Comparison of ENCODE assay signal across 1 cellular context in the genomic region with DNA sequence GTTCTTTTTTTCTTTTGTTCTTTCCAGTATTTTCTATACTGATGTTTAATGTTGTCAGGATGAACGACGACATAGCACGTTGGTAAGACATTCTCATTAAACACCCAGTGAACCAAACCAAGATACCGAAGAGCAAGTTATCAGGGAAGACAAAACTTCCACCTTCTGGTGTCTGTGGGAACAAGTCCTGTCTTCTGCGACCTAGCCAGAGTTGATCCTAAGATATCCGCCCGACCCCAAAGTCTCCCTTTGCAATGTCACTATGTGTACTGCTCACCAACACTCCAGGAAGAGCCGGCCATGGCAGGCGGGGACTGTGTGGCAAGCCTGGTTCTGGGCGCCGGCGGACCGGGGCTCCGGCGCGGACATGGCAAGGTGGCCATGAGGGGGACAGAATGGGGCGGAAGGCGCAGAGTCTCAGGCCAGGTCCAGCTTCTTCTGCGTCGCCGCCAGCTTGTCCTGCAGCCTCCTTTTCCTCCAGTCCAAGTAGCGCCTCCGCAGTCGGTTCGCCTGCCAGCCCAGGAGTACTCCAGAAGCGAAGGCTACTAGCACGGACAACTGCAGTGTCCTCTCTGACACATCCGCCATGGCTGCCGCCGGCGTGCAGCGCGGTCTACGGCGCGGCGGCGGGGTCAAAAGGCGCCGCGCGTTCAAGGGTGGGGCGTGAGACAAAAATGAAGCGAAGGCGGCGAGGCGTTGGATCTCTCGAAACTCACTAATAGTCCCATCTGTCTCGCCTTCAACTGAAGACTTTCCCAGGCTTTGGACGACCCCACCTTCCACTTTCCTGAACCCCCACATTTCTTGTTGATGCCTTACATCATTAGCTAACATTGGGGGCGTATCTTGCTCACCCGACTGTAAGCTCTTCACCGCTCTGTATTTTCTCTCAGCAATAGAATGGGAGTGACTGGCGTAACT.
A peak's percentile ranks its signal among the peaks of the same experiment; 100 is the strongest.
TF ChIP-seq lines count a peak whose summit lies in the region.

A gene with protein sequence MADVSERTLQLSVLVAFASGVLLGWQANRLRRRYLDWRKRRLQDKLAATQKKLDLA (minus strand): TSS at position 610 of the 921 bp plus-strand sequence. CDS start 22 bp downstream, at position 588.

TF ChIP-seq in H1, 55 proteins besides CTCF, POLR2A, EP300 and RAD21 (continued from another document):
- TF ChIP-seq, protein P1, sequence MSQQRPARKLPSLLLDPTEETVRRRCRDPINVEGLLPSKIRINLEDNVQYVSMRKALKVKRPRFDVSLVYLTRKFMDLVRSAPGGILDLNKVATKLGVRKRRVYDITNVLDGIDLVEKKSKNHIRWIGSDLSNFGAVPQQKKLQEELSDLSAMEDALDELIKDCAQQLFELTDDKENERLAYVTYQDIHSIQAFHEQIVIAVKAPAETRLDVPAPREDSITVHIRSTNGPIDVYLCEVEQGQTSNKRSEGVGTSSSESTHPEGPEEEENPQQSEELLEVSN (IDR thresholded peaks at IDR 0.05): peak; percentile 57; the same call in 1 of the 2 replicates
- peak; percentile 96 for TF ChIP-seq YY1 (IDR thresholded peaks at IDR 0.05; ENCODE audit: low read depth, low read length)
